In the genomic region with DNA sequence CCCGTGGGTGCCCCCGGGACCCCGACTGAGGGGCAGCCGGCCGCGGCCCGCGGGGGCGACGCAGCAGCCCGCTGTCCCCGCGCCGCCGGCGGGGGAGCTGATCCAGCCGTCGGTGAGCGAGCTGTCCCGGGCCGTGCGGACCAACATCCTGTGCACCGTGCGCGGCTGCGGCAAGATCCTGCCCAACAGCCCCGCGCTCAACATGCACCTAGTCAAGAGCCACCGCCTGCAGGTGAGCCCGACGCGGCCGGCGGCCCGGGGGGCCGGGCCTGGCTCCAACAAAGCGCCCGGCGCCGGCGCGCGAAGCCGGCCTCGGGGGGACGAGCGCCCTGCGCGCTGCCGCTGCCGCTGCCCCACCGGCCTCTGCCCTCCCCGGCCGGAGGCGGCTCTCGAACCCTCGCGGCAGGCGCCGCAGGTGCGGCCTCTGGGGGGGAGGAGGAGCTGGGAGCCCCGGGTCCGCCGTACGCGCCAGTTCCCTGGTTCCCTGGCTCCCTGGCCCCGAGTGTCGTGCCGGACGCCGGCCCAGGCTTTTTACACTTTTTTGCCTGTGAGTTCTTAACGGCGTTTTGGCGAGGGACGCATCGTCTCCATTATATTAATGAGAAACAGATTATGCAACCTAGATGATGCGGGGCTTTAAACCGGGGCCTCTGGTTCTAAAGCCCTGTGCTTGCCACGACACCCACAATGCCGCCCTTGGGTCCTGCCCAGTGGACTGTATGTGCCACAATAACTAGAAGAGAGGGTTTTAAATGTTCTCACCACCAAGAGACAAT, we compare ENCODE assay signal across 8 cellular contexts. TPM values are rescaled to one million over a fixed set of nuclear protein-coding genes. Genes with fewer than 3 reads are reported as not detected.
DNase-seq lines count a peak whose midpoint lies in the region; ATAC-seq and TF ChIP-seq lines count a peak whose summit lies in the region.

No MANE protein-coding gene starts in this region.

- H3K4me3 Mint-ChIP-seq in MCF 10A (ENCODE audit: unreplicated experiment), result peak overlapping the region; percentile 79

- peaks cover 21% of the 10 kb centered on the region for H3K36me3 Mint-ChIP-seq in MCF 10A (ENCODE audit: insufficient read depth, unreplicated experiment)

- peak overlapping the region; percentile 74 for H3K4me3 ChIP-seq in AG04450 (ENCODE audit: low read depth, low read length)

- H3K27ac Mint-ChIP-seq in MCF 10A (ENCODE audit: low read depth, unreplicated experiment), result peak overlapping the region; percentile 59

- DNase-seq in AG04450 (ENCODE audit: low read depth, low spot score) (no peak), SW 1271 (lab: John Stamatoyannopoulos, UW) (peak; percentile 31 to 41), MCF 10A (ENCODE audit: unreplicated experiment) (peak; percentile 20), iris pigment epithelial cell (ENCODE audit: low read depth) (peak; percentile 32), OCI-M2 (lab: John Stamatoyannopoulos, UW; ENCODE audit: unreplicated experiment) (no peak)
- DNase-seq in stimulated activated CD4-positive, alpha-beta T cell treated with anti-CD3 and anti-CD28 coated beads, Interleukin-12 subunit alpha, Interleukin-12 subunit beta, amount 100 ng/mL, for 48 hours (ENCODE audit: low read depth in 2 of 3, low spot score in 1 of 3), result peak in 2 of 3 donors; percentile 5 to 30

- H3K9me3 Mint-ChIP-seq in MCF 10A (ENCODE audit: unreplicated experiment), result no peaks in the 10 kb centered on the region

- no TSS peak for BruUV-seq in MCF 10A (replicated peaks; lab: Mats Ljungman, UMichigan)

- POLR2A ChIA-PET in AG04450 (lab: Yijun Ruan, JAX), result interaction anchor here (0.6 kb wide), 1 partner anchor 106 kb away, joined by 3 read pairs; no protein-coding TSS in a partner anchor
- POLR2A ChIA-PET in MCF 10A (lab: Yijun Ruan, JAX), result interaction anchor here (0.6 to 4.9 kb wide), 16 partner anchors 12 to 806 kb away, joined by 3 to 59 read pairs (median 4); a partner anchor contains a TSS

- peaks cover 14% of the 10 kb centered on the region for H3K4me1 Mint-ChIP-seq in MCF 10A (ENCODE audit: insufficient read depth, unreplicated experiment)

- intact Hi-C loops in MCF 10A (cut with micrococcal nuclease), result loop anchor here (2.0 to 10.0 kb wide), 3 partner anchors 41 to 279 kb away; a partner anchor contains a TSS

- H3K9me3 ChIP-seq in AG04450 (ENCODE audit: control insufficient read depth, insufficient read depth, low read length), result no peaks in the 10 kb centered on the region

- H3K27me3 Mint-ChIP-seq in MCF 10A (ENCODE audit: insufficient read depth, unreplicated experiment), result no peaks in the 10 kb centered on the region

- no peaks in the 10 kb centered on the region for H3K27me3 ChIP-seq in AG04450 (ENCODE audit: control insufficient read depth, insufficient read depth, low read length)

- CTCF ChIA-PET in AG04450 (lab: Charles Lee) (interaction anchor here (0.6 to 6.0 kb wide), 51 partner anchors 9 to 1858 kb away, joined by 3 to 47 read pairs (median 4); a partner anchor contains a TSS), MCF 10A (lab: Yijun Ruan, JAX) (interaction anchor here (0.6 to 7.9 kb wide), 34 partner anchors 8 to 738 kb away, joined by 3 to 67 read pairs (median 4); a partner anchor contains a TSS)

- peak overlapping the region; percentile 47 for H3K27ac ChIP-seq in AG04450 (ENCODE audit: low read depth, low read length)

- peak; percentile 55 for ATAC-seq in GM19023 (IDR thresholded peaks at IDR 0.05; ENCODE audit: unreplicated experiment)
- ATAC-seq in HG03139 (IDR thresholded peaks at IDR 0.05; ENCODE audit: unreplicated experiment), result peak; percentile 46

- TF ChIP-seq CTCF in AG04450 (IDR thresholded peaks at IDR 0.05; ENCODE audit: low read depth, low read length), result no peak
- TF ChIP-seq CTCF in MCF 10A (IDR thresholded peaks at IDR 0.05; ENCODE audit: unreplicated experiment), result no peak

RNA-seq across cellular contexts. Expression of a gene that starts 0.5 kb away (rescaled TPM):
- 38.1 and 48.1 TPM in 2 replicates for polyA plus RNA-seq in AG04450 (2011; rRNA removed)
- 26.1 and 36.1 TPM in 2 replicates for polyA minus RNA-seq in AG04450 (2011; rRNA and poly(A)+ RNA removed)
- total RNA-seq in MCF 10A (2022), result 33.8 and 39.1 TPM in 2 replicates

RNA-seq across cellular contexts. Expression of a gene that starts 29.1 kb away (rescaled TPM):
- 16.2 and 23.1 TPM in 2 replicates for polyA plus RNA-seq in AG04450 (2011; rRNA removed)
- 17.7 and 19.6 TPM in 2 replicates for polyA minus RNA-seq in AG04450 (2011; rRNA and poly(A)+ RNA removed)
- total RNA-seq in MCF 10A (2022), result 29.5 and 38.4 TPM in 2 replicates

RNA-seq across cellular contexts. Expression of a gene that starts 29.5 kb away (rescaled TPM):
- polyA plus RNA-seq in AG04450 (2011; rRNA removed), result 74.7 and 85.2 TPM in 2 replicates
- polyA minus RNA-seq in AG04450 (2011; rRNA and poly(A)+ RNA removed), result 7.3 and 12.2 TPM in 2 replicates
- 83.0 and 102 TPM in 2 replicates for total RNA-seq in MCF 10A (2022)

RNA-seq across cellular contexts. Expression of a gene that starts 40.9 kb away (rescaled TPM):
- polyA plus RNA-seq in AG04450 (2011; rRNA removed), result 0.31 and 0.33 TPM in 2 replicates
- 0.43 TPM in 1 of 2 replicates, not detected in the other for polyA minus RNA-seq in AG04450 (2011; rRNA and poly(A)+ RNA removed)
- total RNA-seq in MCF 10A (2022), result 0.66 and 3.8 TPM in 2 replicates

Comparison
In these comparisons a context has a peak if more than half of its experiments do, and no peak if none do; other contexts are left out.
1. DNase-seq: peak in SW 1271 (2 of 2), MCF 10A (single experiment), iris pigment epithelial cell (single experiment) and stimulated activated CD4-positive, alpha-beta T cell treated with anti-CD3 and anti-CD28 coated beads, Interleukin-12 subunit alpha, Interleukin-12 subunit beta, amount 100 ng/mL, for 48 hours (2 of 3); none in AG04450 (single experiment) and OCI-M2 (single experiment).